Comparison of ENCODE assay signal across 8 cellular contexts in the genomic region with DNA sequence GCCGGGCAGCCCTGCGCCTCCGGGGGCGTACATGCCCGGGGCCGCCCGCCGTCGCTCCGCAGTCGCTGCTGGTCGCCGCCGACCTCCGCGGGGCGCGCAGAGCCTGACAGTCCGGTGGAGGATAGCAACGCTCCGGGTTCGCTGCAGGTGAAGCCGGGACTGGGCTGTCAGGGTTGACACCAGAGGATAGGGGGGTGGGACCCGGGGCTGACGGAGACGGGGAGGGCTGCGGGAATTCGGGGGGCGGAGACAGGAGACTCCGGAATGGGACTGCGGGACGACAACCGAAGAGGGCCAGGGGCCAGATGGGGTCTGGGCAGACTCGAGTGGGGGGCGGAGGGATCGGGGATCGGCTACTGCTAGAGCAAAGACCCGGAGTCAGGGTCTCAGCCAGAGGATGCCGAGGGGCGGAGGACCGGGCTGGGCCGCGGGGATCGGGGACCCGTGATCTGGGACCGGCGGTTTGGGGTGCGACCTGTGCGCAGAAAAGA. TPM values are rescaled to one million over a fixed set of nuclear protein-coding genes. Genes with fewer than 3 reads are reported as not detected.
DNase-seq lines count a peak whose midpoint lies in the region; ATAC-seq, FAIRE-seq and TF ChIP-seq lines count a peak whose summit lies in the region.

No MANE protein-coding gene starts in this region.

- TF ChIP-seq POLR2A in NB4 (IDR thresholded peaks at IDR 0.05; ENCODE audit: extremely low read depth, insufficient read length): no peak

- H3K79me2 ChIP-seq in DND-41 (ENCODE audit: insufficient read depth, low read length): peaks cover 78% of the 10 kb centered on the region

- H3K4me1 ChIP-seq in DND-41 (ENCODE audit: insufficient read depth, low read length): peaks cover 33% of the 10 kb centered on the region
- H3K4me1 ChIP-seq in pancreas: peaks cover 24 to 44% (median 32%) of the 10 kb centered on the region in 3 donors

- intact Hi-C loops in pancreas (cut with DNase I): loop anchor here in 2 of 3 donors (10.0 kb wide), 1 partner anchor 61 kb away; a partner anchor contains a TSS

- FAIRE-seq in pancreas (lab: Jason Lieb, UNC): no peak

- H3K9me3 ChIP-seq in DND-41 (ENCODE audit: insufficient read depth, low read length, severe bottlenecking) (no peaks in the 10 kb centered on the region), pancreas (no peaks in the 10 kb centered on the region)

- no peak for TF ChIP-seq CTCF in DND-41 (IDR thresholded peaks at IDR 0.05; ENCODE audit: borderline replicate concordance, extremely low read depth, low read length, poor library complexity, severe bottlenecking)
- no peak for TF ChIP-seq CTCF in NB4 (IDR thresholded peaks at IDR 0.05; ENCODE audit: low read depth, low read length)
- TF ChIP-seq CTCF in pancreas (IDR thresholded peaks at IDR 0.05): no peak

- peak overlapping the region; percentile 61 to 96 for H3K4me3 ChIP-seq in DND-41 (ENCODE audit: low read depth in 1 of 2, low read length in 2 of 2)
- H3K4me3 ChIP-seq in NB4 (ENCODE audit: low read depth, low read length): peak overlapping the region; percentile 61
- peak overlapping the region; percentile 87 to 99 (median 97) for H3K4me3 ChIP-seq in pancreas

- H3K27ac ChIP-seq in DND-41 (ENCODE audit: low read length) (peak overlapping the region; percentile 81), pancreas (peak overlapping the region; percentile 40 to 84 (median 74))

- no peaks in the 10 kb centered on the region for H3K27me3 ChIP-seq in DND-41 (ENCODE audit: insufficient read depth, low read length, poor library complexity)
- H3K27me3 ChIP-seq in pancreas: no peaks in the 10 kb centered on the region

- WGBS in pancreas, 2 donors: 0 to 1% methylated on average over 36 to 49 of the region's 49 CpGs

- peak overlapping the region; percentile 95 for H3K4me2 ChIP-seq in DND-41 (ENCODE audit: insufficient read depth, low read length)

- peak overlapping the region; percentile 95 for H2AFZ ChIP-seq in DND-41 (ENCODE audit: low read depth, low read length)

- ATAC-seq in DND-41 (ENCODE audit: insufficient read depth, low read depth) (peak; percentile 16), GM21737 (IDR thresholded peaks at IDR 0.05; ENCODE audit: unreplicated experiment) (peak; percentile 12), pancreas (peak; percentile 2 to 12 (median 6)), GM18873 (IDR thresholded peaks at IDR 0.05; ENCODE audit: low FRiP score, unreplicated experiment) (no peak), HG03097 (IDR thresholded peaks at IDR 0.05; ENCODE audit: low FRiP score, unreplicated experiment) (no peak)

- H3K36me3 ChIP-seq in DND-41 (ENCODE audit: insufficient read depth, low read length) (peaks cover 58% of the 10 kb centered on the region), pancreas (peaks cover 9 to 23% (median 9%) of the 10 kb centered on the region in 3 donors)

- H3K9ac ChIP-seq in DND-41 (ENCODE audit: low read depth, low read length): peak overlapping the region; percentile 89

- peaks cover 38% of the 10 kb centered on the region for H4K20me1 ChIP-seq in DND-41 (ENCODE audit: insufficient read depth, low read length)

- DNase-seq in DND-41 (no peak), NB4 (ENCODE audit: low read depth) (peak; percentile 51), glomerular visceral epithelial cell (ENCODE audit: extremely low spot score) (peak; percentile 41), pancreas (peak in 5 of 6 donors; percentile 56 to 86 (median 74))
- DNase-seq in activated gamma-delta T cell treated with anti-CD3 and anti-CD28 coated beads, Interleukin-2, amount 50 U/mL, for 16 hours (ENCODE audit: low read depth): peak; percentile 24

RNA-seq across cellular contexts. Expression of a gene that starts 0.4 kb away (rescaled TPM):
- 10 to 100 TPM; 20.1 to 38.4 (median 24.9) TPM for total RNA-seq in pancreas
- polyA plus RNA-seq in pancreas: 10 to 100 TPM in 1 of 2 donors, 1 to 10 TPM in 1; 8.2 to 12.6 TPM

RNA-seq across cellular contexts. Expression of a gene that starts 0.6 kb away (rescaled TPM):
- 10 to 100 TPM; 25.2 to 34.4 (median 29.3) TPM for total RNA-seq in pancreas
- polyA plus RNA-seq in pancreas: 10 to 100 TPM; 25.0 to 40.0 TPM

RNA-seq across cellular contexts. Expression of a gene that starts 40.0 kb away (rescaled TPM):
- 10 to 100 TPM; 42.1 to 60.1 (median 47.8) TPM for total RNA-seq in pancreas
- polyA plus RNA-seq in pancreas: 10 to 100 TPM; 51.4 to 87.7 TPM

RNA-seq across cellular contexts. Expression of a gene that starts 56.8 kb away (rescaled TPM):
- 10 to 100 TPM; 37.1 to 65.1 (median 58.5) TPM for total RNA-seq in pancreas
- 10 to 100 TPM; 21.7 to 29.5 TPM for polyA plus RNA-seq in pancreas

RNA-seq across cellular contexts. Expression of a gene that starts 59.7 kb away (rescaled TPM):
- 1 to 10 TPM in 2 of 6 donors, under 1 TPM in 4; 0.39 to 1.4 (median 0.77) TPM for total RNA-seq in pancreas
- polyA plus RNA-seq in pancreas: under 1 TPM; 0.38 to 0.49 TPM

Comparison
In these comparisons a context has a peak if more than half of its experiments do, and no peak if none do; other contexts are left out.
1. ATAC-seq: peak in DND-41 (single experiment), GM21737 (single experiment) and pancreas (4 of 4); none in GM18873 (single experiment) and HG03097 (single experiment).
2. Peak in every context shown above with its lines, with median percentiles within 50 percentile points of each other: H3K4me3 ChIP-seq.